12 cellular contexts compared by ENCODE assay signal in genomic region chr2:64325477-64325851, GRCh38.
DNase-seq lines count a peak whose midpoint lies in the region; ATAC-seq lines count a peak whose summit lies in the region.
"Had no signal": no experiment of that assay in that cellular context is flagged by ENCODE, and none has a peak within 500 bp of the region (broad histone marks: within the 10 kb centered on the region; RNA-seq: fewer than 3 reads in every experiment).

No MANE protein-coding gene starts in this region.

- H2AFZ ChIP-seq in GM23248 = no peak overlapping the region

- H3K27ac Mint-ChIP-seq in T-helper 17 cell = peak overlapping the region; percentile 86
- peak overlapping the region; percentile 88 to 97 (median 94) for H3K27ac Mint-ChIP-seq in immature natural killer cell

- in situ Hi-C loops in GM23248 (cut with MboI) = loop anchor here (5.0 to 25.0 kb wide), 3 partner anchors 278 to 712 kb away; no protein-coding TSS in a partner anchor

- H3K9me3 ChIP-seq in GM23248 (ENCODE audit: low read depth) = no peaks in the 10 kb centered on the region
- no peaks in the 10 kb centered on the region for H3K9me3 ChIP-seq in T-helper 17 cell (ENCODE audit: control insufficient read depth, low read length, poor library complexity, severe bottlenecking)
- H3K9me3 ChIP-seq: left ventricle myocardium inferior, thoracic aorta had no signal

- ATAC-seq in GM18498 (IDR thresholded peaks at IDR 0.05; ENCODE audit: unreplicated experiment) = peak; percentile 3
- ATAC-seq in T-helper 17 cell = no peak
- no peak for ATAC-seq in HG02884 (IDR thresholded peaks at IDR 0.05; ENCODE audit: unreplicated experiment)

- H3K4me3 Mint-ChIP-seq in T-helper 17 cell = peak overlapping the region; percentile 84
- peak overlapping the region; percentile 77 to 93 (median 88) for H3K4me3 Mint-ChIP-seq in immature natural killer cell

- H3K9ac ChIP-seq in GM23248 = no peak overlapping the region

- H3K9me2 ChIP-seq in GM23248 (ENCODE audit: insufficient read depth) = no peaks in the 10 kb centered on the region

- peaks cover 12% of the 10 kb centered on the region for H3F3A ChIP-seq in GM23248 (ENCODE audit: insufficient read depth)

- H3K4me2 ChIP-seq in GM23248 (ENCODE audit: unreplicated experiment) = no peak overlapping the region

- DNase-seq in GM23248 = peak; percentile 62
- no peak for DNase-seq in T-helper 17 cell
- DNase-seq in immature natural killer cell = peak in 1 of 3 donors; percentile 8
- no peak for DNase-seq in ecto neural progenitor cell (ENCODE audit: low spot score)
- DNase-seq in UCSD-AML1 (lab: John Stamatoyannopoulos, UW; ENCODE audit: unreplicated experiment) = no peak
- no peak for DNase-seq in H4 (ENCODE audit: low spot score)
- DNase-seq: Calu3, left ventricle myocardium inferior, NCI-H774 had no signal

- no peaks in the 10 kb centered on the region for H3K36me3 ChIP-seq in GM23248 (ENCODE audit: low read depth)
- H3K36me3 ChIP-seq: left ventricle myocardium inferior, thoracic aorta had no signal

- H3K27ac ChIP-seq in GM23248 = no peak overlapping the region
- H3K27ac ChIP-seq: left ventricle myocardium inferior, thoracic aorta had no signal

- no peak overlapping the region for H3K4me3 ChIP-seq in GM23248
- H3K4me3 ChIP-seq: left ventricle myocardium inferior, thoracic aorta had no signal

- peaks cover 14% of the 10 kb centered on the region; the same call in 1 of the 2 replicates for H3K27me3 ChIP-seq in GM23248 (replicated peaks; ENCODE audit: insufficient read depth)

- no peaks in the 10 kb centered on the region for H3K79me2 ChIP-seq in GM23248 (ENCODE audit: insufficient read depth)

- no peaks in the 10 kb centered on the region for H4K20me1 ChIP-seq in GM23248 (ENCODE audit: insufficient read depth)

- H3K4me1 Mint-ChIP-seq in T-helper 17 cell (peaks cover 25% of the 10 kb centered on the region), immature natural killer cell (peaks cover 77 to 80% of the 10 kb centered on the region in 2 donors)

- no peaks in the 10 kb centered on the region for H3K36me3 Mint-ChIP-seq in T-helper 17 cell (ENCODE audit: low read depth)
- no peaks in the 10 kb centered on the region for H3K36me3 Mint-ChIP-seq in immature natural killer cell

- peaks cover 11% of the 10 kb centered on the region for H3K4me1 ChIP-seq in GM23248 (ENCODE audit: insufficient read depth)

- H3K27me3 Mint-ChIP-seq in T-helper 17 cell (peaks cover 4% of the 10 kb centered on the region), immature natural killer cell (ENCODE audit: low read depth in 3 of 3) (peaks cover 0 to 7% (median 4%) of the 10 kb centered on the region in 3 donors)

- H3K9me3 Mint-ChIP-seq in immature natural killer cell = no peaks in the 10 kb centered on the region
